Comparison of ENCODE assay signal across 26 cellular contexts in the genomic region with DNA sequence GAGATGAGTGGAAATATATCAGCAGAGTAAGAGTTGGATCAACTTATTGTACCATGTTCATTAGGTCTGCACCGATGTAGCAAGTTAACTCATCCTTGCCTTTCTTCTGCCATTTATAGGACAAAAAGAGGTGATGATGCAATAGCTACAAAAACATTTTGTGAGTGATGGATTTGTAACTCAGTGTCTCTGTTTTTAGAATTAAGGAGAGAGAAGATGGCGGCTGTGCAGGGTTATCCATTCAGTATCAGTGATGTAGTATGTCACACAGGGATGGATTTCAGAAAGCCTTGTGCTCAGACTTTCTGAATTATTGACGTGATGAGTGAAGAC.
DNase-seq lines count a peak whose midpoint lies in the region; FAIRE-seq and TF ChIP-seq lines count a peak whose summit lies in the region.
"Had no signal": no experiment of that assay in that cellular context is flagged by ENCODE, and none has a peak within 500 bp of the region (broad histone marks: within the 10 kb centered on the region; RNA-seq: fewer than 3 reads in every experiment).

No MANE protein-coding gene starts in this region.

- H4K8ac ChIP-seq in H1 (ENCODE audit: extremely low read depth, insufficient read depth, low read length) (no peak overlapping the region), mesenchymal stem cell (ENCODE audit: low read length) (no peak overlapping the region)

- H3K9ac ChIP-seq in H1 (replicated peaks in 1 of 4; ENCODE audit: extremely low read depth in 1 of 4, low read depth in 3 of 4, low read length in 3 of 4) (no peak overlapping the region), mesenchymal stem cell (ENCODE audit: low read length) (no peak overlapping the region)
- H3K9ac ChIP-seq: BLaER1 treated with 17β-estradiol and CSF1 and Interleukin-3, amounts not matched to agents 10 nM and 100 nM had no signal

- no peaks in the 10 kb centered on the region for H3K27me3 ChIP-seq in H1 (replicated peaks in 1 of 4; ENCODE audit: control insufficient read depth in 3 of 4, extremely low read depth in 1 of 4, insufficient read depth in 3 of 4, low read length in 3 of 4)
- H3K27me3 ChIP-seq in mesenchymal stem cell (ENCODE audit: control insufficient read depth in 1 of 2, insufficient read depth in 1 of 2, low read length in 2 of 2), result no peaks in the 10 kb centered on the region
- H3K27me3 ChIP-seq in esophagus squamous epithelium, result no peaks in the 10 kb centered on the region
- H3K27me3 ChIP-seq: BLaER1 treated with 17β-estradiol and CSF1 and Interleukin-3, amounts not matched to agents 10 nM and 100 nM; gastroesophageal sphincter had no signal

- no peaks in the 10 kb centered on the region for H4K20me1 ChIP-seq in H1 (replicated peaks in 1 of 2; ENCODE audit: control insufficient read depth in 1 of 2, insufficient read depth in 2 of 2, low read length in 2 of 2)
- H4K20me1 ChIP-seq: BLaER1 treated with 17β-estradiol and CSF1 and Interleukin-3, amounts not matched to agents 10 nM and 100 nM had no signal

- H3K27ac ChIP-seq in 22Rv1 (peak overlapping the region; percentile 59), H1 (ENCODE audit: low read depth, low read length) (no peak overlapping the region), mesenchymal stem cell (ENCODE audit: low read length, poor library complexity, severe bottlenecking) (no peak overlapping the region), esophagus squamous epithelium (no peak overlapping the region)
- H3K27ac ChIP-seq: BLaER1 treated with 17β-estradiol and CSF1 and Interleukin-3, amounts not matched to agents 10 nM and 100 nM; gastroesophageal sphincter had no signal

- H3K36me3 ChIP-seq in H1 (ENCODE audit: control insufficient read depth in 2 of 4, insufficient read depth in 4 of 4, low read length in 3 of 4) (peaks cover 0 to 14% (median 5%) of the 10 kb centered on the region in 4 experiments; a peak in 5 of 8 replicates), mesenchymal stem cell (ENCODE audit: control insufficient read depth in 1 of 2, insufficient read depth in 2 of 2, low read depth in 1 of 2, low read length in 2 of 2) (peaks cover 10 to 34% of the 10 kb centered on the region in 2 experiments), esophagus squamous epithelium (peaks cover 0 to 18% (median 4%) of the 10 kb centered on the region in 3 donors)
- H3K36me3 ChIP-seq: BLaER1 treated with 17β-estradiol and CSF1 and Interleukin-3, amounts not matched to agents 10 nM and 100 nM had no signal

- peak; percentile 90 for FAIRE-seq in HTR-8/SVneo (lab: Jason Lieb, UNC)
- no peak for FAIRE-seq in H1 (lab: Jason Lieb, UNC)
- FAIRE-seq: colon, GM12892, islet of Langerhans, TTC549 had no signal

- no peaks in the 10 kb centered on the region for H3K23me2 ChIP-seq in H1 (ENCODE audit: low read depth, low read length)

- H3K23ac ChIP-seq in H1 (ENCODE audit: insufficient read length) (no peak overlapping the region), mesenchymal stem cell (ENCODE audit: low read length in 2 of 2) (no peak overlapping the region)

- TF ChIP-seq CTCF in 22Rv1 (IDR thresholded peaks at IDR 0.05), result no peak
- no peak for TF ChIP-seq CTCF in H1 (IDR thresholded peaks at IDR 0.05; ENCODE audit: control extremely low read depth in 1 of 3, insufficient read depth in 1 of 3, low read depth in 1 of 3, low read length in 3 of 3)
- TF ChIP-seq CTCF in esophagus squamous epithelium (IDR thresholded peaks at IDR 0.05), result no peak

- no peak overlapping the region for H2BK120ac ChIP-seq in H1 (replicated peaks; ENCODE audit: low read depth, low read length)
- H2BK120ac ChIP-seq in mesenchymal stem cell (ENCODE audit: low read depth, low read length), result no peak overlapping the region

- intact Hi-C loops in esophagus squamous epithelium (cut with DNase I), result no loop called here

- H2AK5ac ChIP-seq in H1 (ENCODE audit: low read depth, low read length) (no peak overlapping the region), mesenchymal stem cell (ENCODE audit: low read length, severe bottlenecking) (no peak overlapping the region)

- no peak for TF ChIP-seq RAD21 in H1 (IDR thresholded peaks at IDR 0.05 in 1 of 2, conservative IDR thresholded peaks at IDR 0.05 in 1 of 2; ENCODE audit: low read depth in 2 of 2, low read length in 2 of 2)

- H3K4ac ChIP-seq in H1 (replicated peaks; ENCODE audit: insufficient read length, low read depth, low read length) (no peak overlapping the region), mesenchymal stem cell (ENCODE audit: low read depth in 1 of 2, low read length in 2 of 2) (no peak overlapping the region)

- H3K4me1 ChIP-seq in H1 (replicated peaks in 1 of 4; ENCODE audit: control insufficient read depth in 3 of 4, insufficient read depth in 4 of 4, low read length in 3 of 4) (peaks cover 0 to 3% (median 0%) of the 10 kb centered on the region in 4 experiments; a peak in 1 of 7 replicates), mesenchymal stem cell (ENCODE audit: control insufficient read depth, insufficient read depth, low read depth, low read length) (peaks cover 2% of the 10 kb centered on the region), esophagus squamous epithelium (no peaks in the 10 kb centered on the region)

- H3K9me3 ChIP-seq in H1 (ENCODE audit: insufficient read depth in 2 of 2, low read depth in 1 of 2, low read length in 1 of 2) (no peaks in the 10 kb centered on the region), mesenchymal stem cell (ENCODE audit: control insufficient read depth, low read length) (no peaks in the 10 kb centered on the region), esophagus squamous epithelium (no peaks in the 10 kb centered on the region)
- H3K9me3 ChIP-seq: gastroesophageal sphincter had no signal

- H3K56ac ChIP-seq in H1 (replicated peaks; ENCODE audit: insufficient read length, low read depth, low read length), result no peak overlapping the region

- H3K4me2 ChIP-seq in H1 (ENCODE audit: insufficient read depth in 1 of 2, low read depth in 2 of 2, low read length in 2 of 2) (no peak overlapping the region), mesenchymal stem cell (ENCODE audit: low read length, poor library complexity, severe bottlenecking) (no peak overlapping the region)
- H3K4me2 ChIP-seq: BLaER1 treated with 17β-estradiol and CSF1 and Interleukin-3, amounts not matched to agents 10 nM and 100 nM had no signal

- POLR2A ChIA-PET in H1 (lab: Charles Lee; ENCODE audit: partially characterized antibody), result interaction anchor here (0.8 to 2.2 kb wide), 3 partner anchors 9 to 95 kb away, joined by 3 to 6 read pairs (median 4); no protein-coding TSS in a partner anchor

- no peak overlapping the region for H2BK20ac ChIP-seq in H1 (ENCODE audit: low read length)

- H2AFZ ChIP-seq in H1 (ENCODE audit: low read length), result no peak overlapping the region
- H2AFZ ChIP-seq in mesenchymal stem cell (ENCODE audit: low read depth, low read length), result no peak overlapping the region

- no peaks in the 10 kb centered on the region for H3K79me1 ChIP-seq in H1 (ENCODE audit: low read depth, low read length)
- peaks cover 7% of the 10 kb centered on the region for H3K79me1 ChIP-seq in mesenchymal stem cell (replicated peaks; ENCODE audit: low read length, poor library complexity, severe bottlenecking)

- DNase-seq in HTR-8/SVneo (ENCODE audit: insufficient read length, low spot score) (no peak), H1 (ENCODE audit: low read depth in 1 of 2, low spot score in 2 of 2) (no peak), mesenchymal stem cell (no peak), esophagus squamous epithelium (lab: John Stamatoyannopoulos, UW) (no peak), iPS-NIHi7 (ENCODE audit: extremely low spot score) (no peak), C1 segment of cervical spinal cord (lab: John Stamatoyannopoulos, UW) (no peak)
- DNase-seq in stimulated activated CD4-positive, alpha-beta T cell treated with anti-CD3 and anti-CD28 coated beads, Interleukin-2, amount 100 ng/mL, for 24 hours, result no peak
- DNase-seq: ACHN; activated gamma-delta T cell treated with Interleukin-2 at 50 U/mL for 16 hours; effector memory CD4-positive, alpha-beta T cell; EL; Karpas-422; mammary epithelial cell; MV-4-11; NCI-H510A; occipital lobe; SIG-M5; stimulated activated CD4-positive, alpha-beta T cell treated with anti-CD3 and anti-CD28 coated beads, Interleukin-1b, Interleukin-23, amount 100 ng/mL, for 48 hours; T-cell had no signal

- no peak overlapping the region for H4K91ac ChIP-seq in H1 (replicated peaks; ENCODE audit: insufficient read length, low read length)
- H4K91ac ChIP-seq in mesenchymal stem cell (ENCODE audit: low read length), result peak overlapping the region; percentile 28

- H4K5ac ChIP-seq in H1 (ENCODE audit: insufficient read length, low read depth, low read length), result no peak overlapping the region

- no peak overlapping the region for H3K4me3 ChIP-seq in H1 (ENCODE audit: extremely low read depth in 1 of 4, insufficient read depth in 2 of 4, low read depth in 3 of 4, low read length in 4 of 4)
- H3K4me3 ChIP-seq in mesenchymal stem cell (ENCODE audit: insufficient read depth in 1 of 2, low read depth in 1 of 2, low read length in 2 of 2), result no peak overlapping the region
- no peak overlapping the region for H3K4me3 ChIP-seq in esophagus squamous epithelium
- H3K4me3 ChIP-seq: BLaER1 treated with 17β-estradiol and CSF1 and Interleukin-3, amounts not matched to agents 10 nM and 100 nM; gastroesophageal sphincter had no signal

- H3K14ac ChIP-seq in H1 (ENCODE audit: insufficient read length), result no peak overlapping the region
- H3K14ac ChIP-seq in mesenchymal stem cell (ENCODE audit: low read length in 2 of 2), result no peak overlapping the region

- no peaks in the 10 kb centered on the region for H3K79me2 ChIP-seq in H1 (ENCODE audit: control insufficient read depth in 1 of 2, insufficient read depth in 2 of 2, low read length in 2 of 2)

- H2BK5ac ChIP-seq in H1 (ENCODE audit: low read depth, low read length) (no peak overlapping the region), mesenchymal stem cell (ENCODE audit: low read depth, low read length, poor library complexity, severe bottlenecking) (no peak overlapping the region)

- H3K18ac ChIP-seq in H1 (ENCODE audit: extremely low read depth, low read length) (no peak overlapping the region), mesenchymal stem cell (ENCODE audit: low read depth in 1 of 2, low read length in 2 of 2) (peak overlapping the region; percentile 11 to 78)

- no peak for TF ChIP-seq POLR2A in H1 (IDR thresholded peaks at IDR 0.05; ENCODE audit: control extremely low read depth in 1 of 2, low read depth in 2 of 2, low read length in 2 of 2)
- TF ChIP-seq POLR2A in esophagus squamous epithelium (IDR thresholded peaks at IDR 0.05), result no peak

- CTCF ChIA-PET in H1 (lab: Charles Lee; ENCODE audit: partially characterized antibody), result interaction anchor here (0.5 to 1.4 kb wide), 2 partner anchors 17 to 54 kb away, joined by 3 read pairs; no protein-coding TSS in a partner anchor

- H2BK12ac ChIP-seq in H1 (ENCODE audit: low read depth, low read length) (no peak overlapping the region), mesenchymal stem cell (ENCODE audit: low read length in 2 of 2) (peak overlapping the region in 1 of 2 experiments; percentile 14)

- H2BK15ac ChIP-seq in H1 (ENCODE audit: low read length), result no peak overlapping the region
- H2BK15ac ChIP-seq in mesenchymal stem cell (ENCODE audit: low read depth, poor library complexity, severe bottlenecking), result no peak overlapping the region

- no peak for TF ChIP-seq EP300 in H1 (IDR thresholded peaks at IDR 0.05; ENCODE audit: borderline replicate concordance in 1 of 2, low read depth in 2 of 2, low read length in 2 of 2)

- WGBS in H1 (ENCODE audit: extremely low coverage in 1 of 2, insufficient coverage in 1 of 2, insufficient read length in 1 of 2, insufficient replicate concordance in 2 of 2, low coverage in 1 of 2, low lambda C conversion rate in 2 of 2, missing lambda C conversion rate in 1 of 2), 2 experiments, result 85% methylated on average over 3 of the region's 3 CpGs; no CpG with 5 or more reads in 1 of the 2 experiments
- WGBS in mesenchymal stem cell, result 55% methylated on average over 3 of the region's 3 CpGs
- 82 to 91% methylated on average over 3 of the region's 3 CpGs for WGBS in esophagus squamous epithelium, 2 donors
